ENCODE assay signal across 1 cellular context in the genomic region with DNA sequence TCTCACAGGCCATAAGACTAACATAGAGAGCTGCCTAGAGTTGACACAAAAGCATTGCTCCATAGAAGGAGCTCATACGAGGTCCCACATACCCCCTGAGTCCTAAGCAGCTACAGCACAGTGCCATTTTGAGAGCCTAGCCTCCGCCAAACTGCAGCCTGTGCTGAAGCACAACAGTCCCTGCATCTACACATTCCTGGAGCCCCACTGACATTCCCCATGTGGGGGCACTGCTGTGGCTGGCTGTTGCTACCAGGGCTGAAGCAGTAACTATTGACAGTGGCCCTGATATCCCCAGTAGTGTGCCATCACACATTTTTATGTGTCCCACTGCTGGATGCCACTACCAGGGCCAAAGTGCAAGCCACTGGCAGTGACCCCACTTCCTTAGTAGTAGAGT.
TF ChIP-seq lines count a peak whose summit lies in the region.

No MANE protein-coding gene starts in this region.

TF ChIP-seq in GM23338, 12 proteins besides CTCF, POLR2A, EP300 and RAD21 (continued from another document):
- TF ChIP-seq STAT1 (IDR thresholded peaks at IDR 0.05; ENCODE audit: unreplicated experiment) (no peak), ZNF331 (CRISPR knock-in tag; IDR thresholded peaks at IDR 0.05; ENCODE audit: low read depth) (no peak)
